ENCODE assay signal across 12 cellular contexts in the genomic region with DNA sequence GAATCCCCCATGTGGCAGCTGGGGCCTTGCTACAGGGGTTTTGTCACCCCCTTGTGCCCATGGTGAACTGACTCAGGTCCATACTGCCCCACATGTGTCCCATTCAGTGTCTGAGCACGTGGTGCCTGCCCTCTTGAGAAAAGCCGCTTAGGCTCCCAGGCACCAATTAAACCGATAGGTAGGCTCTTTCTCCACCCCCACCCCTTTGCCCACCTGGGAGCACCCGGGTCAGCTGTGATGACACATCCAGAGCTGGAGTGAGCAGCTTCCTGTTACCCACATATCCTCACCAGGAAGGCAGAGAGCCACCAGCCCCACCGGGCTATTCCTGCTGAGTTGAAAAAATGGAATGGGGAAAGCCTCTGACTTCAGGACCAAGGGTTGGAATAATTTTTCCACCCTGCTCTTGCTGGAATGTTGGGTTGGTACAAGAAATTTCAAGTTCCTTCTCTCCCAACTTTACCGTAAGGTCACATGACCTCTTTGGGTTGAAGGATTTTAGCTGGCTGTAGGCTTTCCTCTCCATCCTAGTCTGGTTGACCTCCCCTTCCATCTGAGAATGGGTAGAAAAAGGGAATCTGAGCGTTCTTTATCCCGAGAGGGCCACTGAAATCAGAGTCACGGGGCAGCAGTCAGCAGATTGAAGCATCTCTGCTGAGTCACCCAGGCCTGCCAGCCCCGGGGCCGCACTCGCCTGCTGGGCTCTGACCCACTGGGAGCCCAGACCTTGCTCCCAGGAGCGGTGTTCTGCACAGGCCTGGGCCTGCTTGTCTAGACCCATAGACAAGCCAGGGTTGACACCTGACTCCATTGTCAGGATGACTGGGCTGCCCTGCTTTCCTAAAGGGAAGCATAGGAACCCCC. TPM values are rescaled to one million over a fixed set of nuclear protein-coding genes. Genes with fewer than 3 reads are reported as not detected.
DNase-seq lines count a peak whose midpoint lies in the region; ATAC-seq and TF ChIP-seq lines count a peak whose summit lies in the region.
"Had no signal": no experiment of that assay in that cellular context is flagged by ENCODE, and none has a peak within 500 bp of the region (broad histone marks: within the 10 kb centered on the region; RNA-seq: fewer than 3 reads in every experiment).

No MANE protein-coding gene starts in this region.

- no peaks in the 10 kb centered on the region for H3K27me3 ChIP-seq in BE2C
- H3K27me3 ChIP-seq: SJSA1 had no signal

- peak; percentile 65 for DNase-seq in BE2C
- peak; percentile 13 for DNase-seq in LoVo (ENCODE audit: low spot score)
- peak; percentile 44 to 62 for DNase-seq in cardiac fibroblast (ENCODE audit: low read depth in 2 of 2)
- DNase-seq in mucosa of descending colon: no peak
- no peak for DNase-seq in SIG-M5 treated with dmso at 0.1 percent for 504 hours (lab: John Stamatoyannopoulos, UW; ENCODE audit: unreplicated experiment)
- DNase-seq in coronary artery (ENCODE audit: low spot score): no peak
- no peak for DNase-seq in activated CD4-positive, CD25-positive, alpha-beta regulatory T cell (lab: John Stamatoyannopoulos, UW)
- no peak for DNase-seq in T-helper 2 cell treated with Interferon-gamma antibody and Interleukin-4, amounts not matched to agents 5 μg/mL and 100 μg/mL, for 36 hours (ENCODE audit: low spot score)
- DNase-seq: activated T-cell treated with anti-CD3 and anti-CD28 coated beads, Interleukin-2, amount 50 U/mL, for 48 hours; DMS79 treated with DMSO at 0.1 percent for 48 hours; stimulated activated CD8-positive, alpha-beta memory T cell treated with anti-CD3 and anti-CD28 coated beads, Interleukin-4, amount 100 ng/mL, for 48 hours had no signal

- H3K4me1 Mint-ChIP-seq in T-helper 2 cell treated with Interferon-gamma antibody and Interleukin-4, amounts not matched to agents 5 μg/mL and 100 μg/mL, for 36 hours (ENCODE audit: low read depth): peaks cover 20% of the 10 kb centered on the region

- H3K4me1 ChIP-seq in BE2C (peaks cover 6% of the 10 kb centered on the region), mucosa of descending colon (ENCODE audit: low read depth) (no peaks in the 10 kb centered on the region)

- H3K27ac ChIP-seq in coronary artery: no peak overlapping the region
- H3K27ac ChIP-seq: SJSA1 had no signal

- peak; percentile 53 for ATAC-seq in mucosa of descending colon

- H3K9me3 ChIP-seq in BE2C: no peaks in the 10 kb centered on the region
- no peaks in the 10 kb centered on the region for H3K9me3 ChIP-seq in mucosa of descending colon
- H3K9me3 ChIP-seq: SJSA1 had no signal

- intact Hi-C loops in mucosa of descending colon (cut with DNase I, micrococcal nuclease): loop anchor here in 1 of 2 donors (10.0 kb wide), 2 partner anchors 114 to 284 kb away; no protein-coding TSS in a partner anchor

- no peak overlapping the region for H3K4me3 Mint-ChIP-seq in T-helper 2 cell treated with Interferon-gamma antibody and Interleukin-4, amounts not matched to agents 5 μg/mL and 100 μg/mL, for 36 hours

- TF ChIP-seq CTCF in BE2C (IDR thresholded peaks at IDR 0.05; ENCODE audit: low read depth, low read length): no peak
- TF ChIP-seq CTCF in cardiac fibroblast (IDR thresholded peaks at IDR 0.05; ENCODE audit: low read depth, low read length): no peak
- no peak for TF ChIP-seq CTCF in mucosa of descending colon (IDR thresholded peaks at IDR 0.05)
- TF ChIP-seq CTCF in coronary artery (IDR thresholded peaks at IDR 0.05): no peak

- H3K9me3 Mint-ChIP-seq in T-helper 2 cell treated with Interferon-gamma antibody and Interleukin-4, amounts not matched to agents 5 μg/mL and 100 μg/mL, for 36 hours: no peaks in the 10 kb centered on the region

- H3K36me3 ChIP-seq in BE2C (no peaks in the 10 kb centered on the region), mucosa of descending colon (ENCODE audit: low read depth) (no peaks in the 10 kb centered on the region)
- H3K36me3 ChIP-seq: SJSA1 had no signal

- H3K36me3 Mint-ChIP-seq in T-helper 2 cell treated with Interferon-gamma antibody and Interleukin-4, amounts not matched to agents 5 μg/mL and 100 μg/mL, for 36 hours (ENCODE audit: low read depth): no peaks in the 10 kb centered on the region

- H3K27me3 Mint-ChIP-seq in T-helper 2 cell treated with Interferon-gamma antibody and Interleukin-4, amounts not matched to agents 5 μg/mL and 100 μg/mL, for 36 hours (ENCODE audit: low read depth): peaks cover 5% of the 10 kb centered on the region

- H3K27ac Mint-ChIP-seq in T-helper 2 cell treated with Interferon-gamma antibody and Interleukin-4, amounts not matched to agents 5 μg/mL and 100 μg/mL, for 36 hours: no peak overlapping the region

- H3K4me3 ChIP-seq in BE2C (ENCODE audit: low read depth, low read length) (no peak overlapping the region), cardiac fibroblast (replicated peaks in 1 of 2; ENCODE audit: low read depth in 2 of 2, low read length in 2 of 2) (no peak overlapping the region), mucosa of descending colon (no peak overlapping the region), coronary artery (no peak overlapping the region)
- H3K4me3 ChIP-seq: SJSA1 had no signal

RNA-seq across cellular contexts. Expression of gene TMCC2, which starts 30.8 kb away (rescaled TPM):
- polyA plus RNA-seq in BE2C (2012; ENCODE audit: insufficient read depth, insufficient read length, low read depth): 48.8 TPM
- 1 to 10 TPM in 1 of 3 donors, under 1 TPM in 2; 0.27 to 5.1 (median 0.29) TPM for total RNA-seq in mucosa of descending colon

RNA-seq across cellular contexts. Expression of gene DSTYK, which starts 47.0 kb away (rescaled TPM):
- polyA plus RNA-seq in BE2C (2012; ENCODE audit: insufficient read depth, insufficient read length, low read depth): 2.7 TPM
- total RNA-seq in mucosa of descending colon: 10 to 100 TPM in 1 of 3 donors, 1 to 10 TPM in 2; 5.3 to 13.9 (median 5.8) TPM

Comparison
In these comparisons a context has a peak if more than half of its experiments do, and no peak if none do; other contexts are left out.
1. DNase-seq: peak in BE2C (single experiment), LoVo (single experiment) and cardiac fibroblast (2 of 2); none in mucosa of descending colon (0 of 3), SIG-M5 treated with dmso at 0.1 percent for 504 hours (single experiment), coronary artery (single experiment), activated CD4-positive, CD25-positive, alpha-beta regulatory T cell (0 of 4) and T-helper 2 cell treated with Interferon-gamma antibody and Interleukin-4, amounts not matched to agents 5 μg/mL and 100 μg/mL, for 36 hours (single experiment).